Comparison of ENCODE assay signal across 28 cellular contexts in genomic region chrX:63658920-63659319, GRCh38.
DNase-seq lines count a peak whose midpoint lies in the region; ATAC-seq and TF ChIP-seq lines count a peak whose summit lies in the region.
"Had no signal": no experiment of that assay in that cellular context is flagged by ENCODE, and none has a peak within 500 bp of the region (broad histone marks: within the 10 kb centered on the region; RNA-seq: fewer than 3 reads in every experiment).

No MANE protein-coding gene starts in this region.

- DNase-seq in heart left ventricle (peak in 2 of 5 donors; percentile 10 to 15), cardiac septum (ENCODE audit: low spot score) (no peak), esophagus squamous epithelium (lab: John Stamatoyannopoulos, UW) (no peak), memory B cell (ENCODE audit: low spot score in 2 of 2) (no peak), CD1c-positive myeloid dendritic cell (ENCODE audit: extremely low spot score) (no peak), GM23338 (ENCODE audit: low spot score) (no peak), NCI-H2029 treated with DMSO at 0.1 percent for 48 hours (lab: John Stamatoyannopoulos, UW) (no peak)
- no peak for DNase-seq in activated naive CD4-positive, alpha-beta T cell treated with anti-CD3 and anti-CD28 coated beads for 36 hours
- DNase-seq: 8988T; activated CD4-positive, alpha-beta T cell treated with anti-CD3 and anti-CD28 coated beads, Interleukin-2, amount 50 U/mL, for 1 hour; BE2C; colonic mucosa; DMS79 treated with DMSO at 0.1 percent for 48 hours; immature natural killer cell; left lung; MG63; NCI-H1417; NCI-H524 treated with DMSO at 0.1 percent for 48 hours; T-helper 2 cell; WERI-Rb-1 had no signal

- H3K27me3 ChIP-seq in heart left ventricle (peaks cover 0 to 8% (median 0%) of the 10 kb centered on the region in 9 donors), esophagus squamous epithelium (peaks cover 0 to 2% (median 0%) of the 10 kb centered on the region in 4 donors), GM23338 (ENCODE audit: insufficient read depth) (no peaks in the 10 kb centered on the region)
- H3K27me3 ChIP-seq: BE2C, colonic mucosa, hepatocyte, left lung, MG63 had no signal

- no peaks in the 10 kb centered on the region for H3K4me1 Mint-ChIP-seq in memory B cell
- H3K4me1 Mint-ChIP-seq in activated naive CD4-positive, alpha-beta T cell treated with anti-CD3 and anti-CD28 coated beads for 36 hours (ENCODE audit: low read depth), result no peaks in the 10 kb centered on the region
- H3K4me1 Mint-ChIP-seq in GM23338, result no peaks in the 10 kb centered on the region
- H3K4me1 Mint-ChIP-seq: activated T-helper 17 cell treated with anti-CD3 and anti-CD28 coated beads, Interleukin-2, amount 50 U/mL, for 72 hours; immature natural killer cell; neural crest cell; stimulated activated memory B cell treated with anti-CD40 and anti-IgM and Interleukin-4, amounts not matched to agents 10 μg/mL and 1 μg/mL and 100 μg/mL, for 72 hours had no signal

- H3K9me3 ChIP-seq in heart left ventricle (no peaks in the 10 kb centered on the region), esophagus squamous epithelium (no peaks in the 10 kb centered on the region)
- H3K9me3 ChIP-seq: BE2C, colonic mucosa, left lung, MG63, prostate gland had no signal

- no peaks in the 10 kb centered on the region for H4K20me1 ChIP-seq in GM23338 (replicated peaks; ENCODE audit: insufficient read depth)

- peaks cover 0 to 24% (median 0%) of the 10 kb centered on the region in 9 donors for H3K36me3 ChIP-seq in heart left ventricle
- peaks cover 0 to 27% (median 0%) of the 10 kb centered on the region in 3 donors for H3K36me3 ChIP-seq in esophagus squamous epithelium
- H3K36me3 ChIP-seq in GM23338 (ENCODE audit: insufficient read depth), result no peaks in the 10 kb centered on the region
- H3K36me3 ChIP-seq: BE2C, colonic mucosa, left lung, MG63, prostate gland had no signal

- no peak for TF ChIP-seq CTCF in heart left ventricle (IDR thresholded peaks at IDR 0.05)
- TF ChIP-seq CTCF in esophagus squamous epithelium (IDR thresholded peaks at IDR 0.05), result no peak
- no peak for TF ChIP-seq CTCF in GM23338 (conservative IDR thresholded peaks at IDR 0.05; ENCODE audit: low read depth in 2 of 2)

- no peak overlapping the region for H2AFZ ChIP-seq in GM23338
- H2AFZ ChIP-seq: hepatocyte had no signal

- peaks cover 0 to 20% (median 6%) of the 10 kb centered on the region in 12 donors for H3K4me1 ChIP-seq in heart left ventricle
- H3K4me1 ChIP-seq in esophagus squamous epithelium, result no peaks in the 10 kb centered on the region
- no peaks in the 10 kb centered on the region for H3K4me1 ChIP-seq in GM23338 (ENCODE audit: insufficient read depth)
- H3K4me1 ChIP-seq: BE2C, colonic mucosa, left lung, prostate gland had no signal

- ATAC-seq in heart left ventricle, result peak in 3 of 4 donors; percentile 25 to 71 (median 27)
- ATAC-seq in memory B cell (ENCODE audit: low read depth), result no peak
- no peak for ATAC-seq in GM23338
- ATAC-seq: activated T-helper 17 cell treated with anti-CD3 and anti-CD28 coated beads, Interleukin-2, amount 50 U/mL, for 72 hours; left lung; stimulated activated memory B cell treated with anti-CD40 and anti-IgM and Interleukin-4, amounts not matched to agents 10 μg/mL and 1 μg/mL and 100 μg/mL, for 72 hours had no signal

- H3K36me3 Mint-ChIP-seq in memory B cell, result peaks cover 29% of the 10 kb centered on the region
- H3K36me3 Mint-ChIP-seq in activated naive CD4-positive, alpha-beta T cell treated with anti-CD3 and anti-CD28 coated beads for 36 hours (ENCODE audit: low read depth), result peaks cover 26% of the 10 kb centered on the region
- H3K36me3 Mint-ChIP-seq in GM23338 (ENCODE audit: low read depth), result peaks cover 17% of the 10 kb centered on the region

- CTCF ChIA-PET in activated naive CD4-positive, alpha-beta T cell treated with anti-CD3 and anti-CD28 coated beads for 36 hours (lab: Charles Lee), result no interaction called here

- no peaks in the 10 kb centered on the region for H3K79me2 ChIP-seq in GM23338 (replicated peaks; ENCODE audit: insufficient read depth)
- H3K79me2 ChIP-seq: hepatocyte had no signal

- 27 to 50% (median 44%) methylated on average over 1 of the region's 1 CpG for WGBS in heart left ventricle, 4 donors
- WGBS in esophagus squamous epithelium, 2 donors, result 56 to 83% methylated on average over 1 of the region's 1 CpG

- H3K9me2 ChIP-seq in GM23338 (ENCODE audit: insufficient read depth), result no peaks in the 10 kb centered on the region

- H3K27ac ChIP-seq in heart left ventricle (peak overlapping the region in 9 of 12 donors; percentile 14 to 81 (median 62)), esophagus squamous epithelium (peak overlapping the region in 3 of 4 donors; percentile 7 to 59 (median 56)), GM23338 (ENCODE audit: low read depth) (no peak overlapping the region)
- H3K27ac ChIP-seq: colonic mucosa, hepatocyte, left lung, prostate gland, SK-N-MC, WERI-Rb-1 had no signal

- H3K27me3 Mint-ChIP-seq in memory B cell (no peaks in the 10 kb centered on the region), GM23338 (ENCODE audit: insufficient read depth, low read depth, poor library complexity) (peaks cover 3% of the 10 kb centered on the region)
- no peaks in the 10 kb centered on the region for H3K27me3 Mint-ChIP-seq in activated naive CD4-positive, alpha-beta T cell treated with anti-CD3 and anti-CD28 coated beads for 36 hours (ENCODE audit: low read depth)
- H3K27me3 Mint-ChIP-seq: activated naive CD8-positive, alpha-beta T cell; activated T-helper 17 cell treated with anti-CD3 and anti-CD28 coated beads, Interleukin-2, amount 50 U/mL, for 72 hours; stimulated activated memory B cell treated with anti-CD40 and anti-IgM and Interleukin-4, amounts not matched to agents 10 μg/mL and 1 μg/mL and 100 μg/mL, for 72 hours had no signal

- TF ChIP-seq POLR2A in heart left ventricle (IDR thresholded peaks at IDR 0.05), result no peak
- no peak for TF ChIP-seq POLR2A in esophagus squamous epithelium (IDR thresholded peaks at IDR 0.05)

- no peaks in the 10 kb centered on the region for H3F3A ChIP-seq in GM23338 (replicated peaks; ENCODE audit: low read depth)

- H3K9me3 Mint-ChIP-seq in memory B cell (no peaks in the 10 kb centered on the region), GM23338 (no peaks in the 10 kb centered on the region)
- no peaks in the 10 kb centered on the region for H3K9me3 Mint-ChIP-seq in activated naive CD4-positive, alpha-beta T cell treated with anti-CD3 and anti-CD28 coated beads for 36 hours
- H3K9me3 Mint-ChIP-seq: activated T-helper 17 cell treated with anti-CD3 and anti-CD28 coated beads, Interleukin-2, amount 50 U/mL, for 72 hours; immature natural killer cell; neural crest cell; stimulated activated memory B cell treated with anti-CD40 and anti-IgM and Interleukin-4, amounts not matched to agents 10 μg/mL and 1 μg/mL and 100 μg/mL, for 72 hours had no signal

- H3K27ac Mint-ChIP-seq in memory B cell (peak overlapping the region; percentile 35), GM23338 (no peak overlapping the region)
- H3K27ac Mint-ChIP-seq in activated naive CD4-positive, alpha-beta T cell treated with anti-CD3 and anti-CD28 coated beads for 36 hours, result no peak overlapping the region
- H3K27ac Mint-ChIP-seq: activated naive CD8-positive, alpha-beta T cell; activated T-helper 17 cell treated with anti-CD3 and anti-CD28 coated beads, Interleukin-2, amount 50 U/mL, for 72 hours; stimulated activated memory B cell treated with anti-CD40 and anti-IgM and Interleukin-4, amounts not matched to agents 10 μg/mL and 1 μg/mL and 100 μg/mL, for 72 hours had no signal

- H3K4me3 ChIP-seq in heart left ventricle (no peak overlapping the region), esophagus squamous epithelium (no peak overlapping the region), GM23338 (no peak overlapping the region)
- H3K4me3 ChIP-seq: colonic mucosa, hepatocyte, left lung, MG63, prostate gland, SK-N-MC, skin epidermis had no signal

- H3K4me3 Mint-ChIP-seq in memory B cell (no peak overlapping the region), GM23338 (no peak overlapping the region)
- H3K4me3 Mint-ChIP-seq in activated naive CD4-positive, alpha-beta T cell treated with anti-CD3 and anti-CD28 coated beads for 36 hours, result no peak overlapping the region
- H3K4me3 Mint-ChIP-seq: activated naive CD8-positive, alpha-beta T cell; activated T-helper 17 cell treated with anti-CD3 and anti-CD28 coated beads, Interleukin-2, amount 50 U/mL, for 72 hours; immature natural killer cell; neural crest cell; stimulated activated memory B cell treated with anti-CD40 and anti-IgM and Interleukin-4, amounts not matched to agents 10 μg/mL and 1 μg/mL and 100 μg/mL, for 72 hours had no signal

- H3K4me2 ChIP-seq in GM23338, result no peak overlapping the region
- H3K4me2 ChIP-seq: hepatocyte had no signal

- intact Hi-C loops in heart left ventricle (cut with DNase I) (loop anchor here in 1 of 10 donors (5.0 to 10.0 kb wide), 2 partner anchors 94 to 192 kb away; no protein-coding TSS in a partner anchor), cardiac septum (cut with DNase I) (loop anchor here (10.0 kb wide), 1 partner anchor 94 kb away; no protein-coding TSS in a partner anchor), esophagus squamous epithelium (cut with DNase I) (no loop called here)
- intact Hi-C loops in activated naive CD4-positive, alpha-beta T cell treated with anti-CD3 and anti-CD28 coated beads for 36 hours (cut with micrococcal nuclease), result no loop called here

TF ChIP-seq in GM23338, 12 proteins besides CTCF, POLR2A, EP300 and RAD21 (continues in another document):
- TF ChIP-seq CREB1 (CRISPR knock-in tag; IDR thresholded peaks at IDR 0.05; ENCODE audit: low read depth) (no peak), EZH2 (IDR thresholded peaks at IDR 0.05; ENCODE audit: low read depth, unreplicated experiment) (no peak), EZH2phosphoT487 (IDR thresholded peaks at IDR 0.05; ENCODE audit: unreplicated experiment) (no peak)

Comparison
In these comparisons a context has a peak if more than half of its experiments do, and no peak if none do; other contexts are left out.
1. ATAC-seq: peak in heart left ventricle (3 of 4); none in memory B cell (single experiment) and GM23338 (single experiment).